10 cellular contexts compared by ENCODE assay signal in the genomic region with DNA sequence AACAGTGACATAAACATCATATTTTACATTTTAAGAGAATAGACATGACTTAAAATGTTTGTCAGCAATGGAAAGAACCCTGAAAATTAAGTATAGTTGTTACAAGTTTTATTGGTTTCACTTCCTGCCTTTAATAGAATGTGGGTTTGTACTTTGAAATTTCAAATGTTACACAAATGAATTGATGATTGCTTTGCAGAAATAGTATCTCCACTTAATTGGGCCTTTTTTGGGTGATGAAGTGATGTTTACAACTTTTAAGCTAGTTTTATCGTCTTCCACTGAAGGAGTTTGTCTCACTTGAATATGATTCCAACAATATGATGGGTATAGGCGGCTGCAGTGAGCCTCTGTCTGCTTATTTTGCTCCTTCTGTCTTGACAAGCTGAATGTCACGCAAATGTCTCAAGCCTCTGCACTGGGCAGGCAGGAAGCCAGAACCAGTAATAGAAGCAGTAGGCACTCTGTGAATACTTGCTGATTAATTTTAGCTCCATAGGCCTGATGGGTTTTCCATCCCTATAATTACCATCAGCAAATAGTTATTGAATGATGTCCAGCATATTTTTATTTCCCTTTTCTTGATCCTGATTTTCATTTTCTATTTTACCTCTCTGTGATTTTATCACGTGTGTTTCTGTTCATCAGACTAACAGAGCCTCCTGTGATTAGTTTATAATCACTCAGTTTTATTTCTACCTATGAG. TPM values are rescaled to one million over a fixed set of nuclear protein-coding genes. Genes with fewer than 3 reads are reported as not detected.
DNase-seq lines count a peak whose midpoint lies in the region; ATAC-seq lines count a peak whose summit lies in the region.
"Had no signal": no experiment of that assay in that cellular context is flagged by ENCODE, and none has a peak within 500 bp of the region (broad histone marks: within the 10 kb centered on the region; RNA-seq: fewer than 3 reads in every experiment).

No MANE protein-coding gene starts in this region.

- DNase-seq in activated CD4-positive, alpha-beta memory T cell treated with anti-CD3 and anti-CD28 coated beads for 36 hours: no peak
- no peak for DNase-seq in stimulated activated CD4-positive, alpha-beta T cell treated with anti-CD3 and anti-CD28 coated beads, Interleukin-4, amount 100 ng/mL, for 24 hours
- DNase-seq in OCI-M2 (lab: John Stamatoyannopoulos, UW; ENCODE audit: unreplicated experiment) (no peak), left colon (no peak), NCI-H345 (lab: John Stamatoyannopoulos, UW) (no peak)
- DNase-seq: DMS153 had no signal

- CTCF ChIA-PET in activated CD4-positive, alpha-beta memory T cell treated with anti-CD3 and anti-CD28 coated beads for 36 hours (lab: Charles Lee): interaction anchor here (0.6 to 1.1 kb wide), 2 partner anchors 10 to 32 kb away, joined by 3 to 4 read pairs; no protein-coding TSS in a partner anchor

- peaks cover 70% of the 10 kb centered on the region for H3K4me1 Mint-ChIP-seq in activated CD4-positive, alpha-beta memory T cell treated with anti-CD3 and anti-CD28 coated beads for 36 hours (ENCODE audit: low read depth)

- peak overlapping the region; percentile 40 for H3K4me3 Mint-ChIP-seq in activated CD4-positive, alpha-beta memory T cell treated with anti-CD3 and anti-CD28 coated beads for 36 hours
- H3K4me3 Mint-ChIP-seq: dendritic cell treated with granulocyte-macrophage colony-stimulating factor and Interleukin-4, amounts not matched to agents 40 ng/mL and 50 ng/mL, for 4 days had no signal

- H3K36me3 Mint-ChIP-seq in activated CD4-positive, alpha-beta memory T cell treated with anti-CD3 and anti-CD28 coated beads for 36 hours: no peaks in the 10 kb centered on the region

- intact Hi-C loops in activated CD4-positive, alpha-beta memory T cell treated with anti-CD3 and anti-CD28 coated beads for 36 hours (cut with micrococcal nuclease): no loop called here
- intact Hi-C loops in left colon (cut with DNase I, micrococcal nuclease): loop anchor here in 1 of 2 donors (10.0 kb wide), 1 partner anchor 401 kb away; a partner anchor contains a TSS

- peak overlapping the region; percentile 53 for H3K27ac Mint-ChIP-seq in activated CD4-positive, alpha-beta memory T cell treated with anti-CD3 and anti-CD28 coated beads for 36 hours
- H3K27ac Mint-ChIP-seq: dendritic cell treated with granulocyte-macrophage colony-stimulating factor and Interleukin-4, amounts not matched to agents 40 ng/mL and 50 ng/mL, for 4 days had no signal

- H3K27me3 Mint-ChIP-seq in activated CD4-positive, alpha-beta memory T cell treated with anti-CD3 and anti-CD28 coated beads for 36 hours: no peaks in the 10 kb centered on the region

- H3K9me3 Mint-ChIP-seq in activated CD4-positive, alpha-beta memory T cell treated with anti-CD3 and anti-CD28 coated beads for 36 hours: no peaks in the 10 kb centered on the region
- H3K9me3 Mint-ChIP-seq: dendritic cell treated with granulocyte-macrophage colony-stimulating factor and Interleukin-4, amounts not matched to agents 40 ng/mL and 50 ng/mL, for 4 days had no signal

- ATAC-seq in GM18498 (IDR thresholded peaks at IDR 0.05; ENCODE audit: unreplicated experiment) (peak; percentile 91), GM19455 (IDR thresholded peaks at IDR 0.05; ENCODE audit: unreplicated experiment) (peak; percentile 68), HG03103 (IDR thresholded peaks at IDR 0.05; ENCODE audit: low read depth, unreplicated experiment) (peak; percentile 60), left colon (no peak)

- POLR2A ChIA-PET in activated CD4-positive, alpha-beta memory T cell treated with anti-CD3 and anti-CD28 coated beads for 36 hours (lab: Charles Lee): interaction anchor here (1.4 kb wide), 1 partner anchor 9 kb away, joined by 6 read pairs; no protein-coding TSS in a partner anchor

RNA-seq across cellular contexts. Expression of a gene that starts 10.6 kb away (rescaled TPM):
- 10 to 100 TPM; 48.6 to 53.9 TPM for total RNA-seq in activated CD4-positive, alpha-beta memory T cell treated with anti-CD3 and anti-CD28 coated beads for 36 hours
- 10 to 100 TPM; 19.9 to 26.3 TPM for total RNA-seq in left colon
